ENCODE assay signal across 8 cellular contexts in genomic region chr12:108768591-108769500, GRCh38. TPM values are rescaled to one million over a fixed set of nuclear protein-coding genes. Genes with fewer than 3 reads are reported as not detected.
A peak's percentile ranks its signal among the peaks of the same experiment; 100 is the strongest.
DNase-seq lines count a peak whose midpoint lies in the region; ATAC-seq and TF ChIP-seq lines count a peak whose summit lies in the region.

No MANE protein-coding gene starts in this region.

- in situ Hi-C loops in Panc1 (cut with HindIII; ENCODE audit: low pct_unique_long_range_greater_than_20kb, low sequenced_read_pairs): no loop called here

- H3K36me3 ChIP-seq in A673 (ENCODE audit: insufficient read depth, low read length, poor library complexity, severe bottlenecking) (no peaks in the 10 kb centered on the region), Panc1 (ENCODE audit: control insufficient read depth, insufficient read depth, low read length) (no peaks in the 10 kb centered on the region)

- CTCF ChIA-PET in A673 (lab: Charles Lee): no interaction called here
- CTCF ChIA-PET in Panc1 (lab: Charles Lee): interaction anchor here (0.6 to 0.7 kb wide), 2 partner anchors 21 to 102 kb away, joined by 3 to 4 read pairs; no protein-coding TSS in a partner anchor

- H3K27me3 ChIP-seq in A673 (replicated peaks; ENCODE audit: insufficient read depth, low read depth, low read length, poor library complexity) (no peaks in the 10 kb centered on the region), Panc1 (ENCODE audit: control insufficient read depth, insufficient read depth, low read length) (no peaks in the 10 kb centered on the region)

- no peaks in the 10 kb centered on the region for H3K9me3 Mint-ChIP-seq in neural crest cell

- peaks cover 12% of the 10 kb centered on the region for H3K27me3 Mint-ChIP-seq in neural crest cell (ENCODE audit: low read depth)

- H3K4me1 ChIP-seq in A673 (ENCODE audit: insufficient read depth, low read length, poor library complexity, severe bottlenecking) (peaks cover 5% of the 10 kb centered on the region), Panc1 (ENCODE audit: control insufficient read depth, insufficient read depth, low read length) (peaks cover 6% of the 10 kb centered on the region)

- no peak for TF ChIP-seq CTCF in A673 (conservative IDR thresholded peaks at IDR 0.05; ENCODE audit: low read depth, low read length)
- TF ChIP-seq CTCF in Panc1 (IDR thresholded peaks at IDR 0.05): no peak; the same call in 1 of the 2 replicates
- TF ChIP-seq CTCF in epithelial cell of proximal tubule (conservative IDR thresholded peaks at IDR 0.05; ENCODE audit: low read depth, low read length): no peak
- no peak for TF ChIP-seq CTCF in neural crest cell (conservative IDR thresholded peaks at IDR 0.05)

- H3K4me3 ChIP-seq in A673 (ENCODE audit: low read depth, low read length, poor library complexity, severe bottlenecking) (peak overlapping the region; percentile 20), Panc1 (ENCODE audit: low read depth in 2 of 2, low read length in 2 of 2) (peak overlapping the region; percentile 16 to 37), epithelial cell of proximal tubule (ENCODE audit: low read depth, low read length) (peak overlapping the region; percentile 55)

- H3K27ac ChIP-seq in A673 (ENCODE audit: low read depth, low read length, poor library complexity, severe bottlenecking): no peak overlapping the region
- H3K27ac ChIP-seq in Panc1 (ENCODE audit: low read length): no peak overlapping the region

- BruUV-seq in A673 (replicated peaks; lab: Mats Ljungman, UMichigan) (no TSS peak), Panc1 (replicated peaks; lab: Mats Ljungman, UMichigan) (no TSS peak)

- peaks cover 11% of the 10 kb centered on the region for H3K4me1 Mint-ChIP-seq in neural crest cell

- H3K36me3 Mint-ChIP-seq in neural crest cell (ENCODE audit: low read depth): no peaks in the 10 kb centered on the region

- ATAC-seq in GM21360 (IDR thresholded peaks at IDR 0.05; ENCODE audit: unreplicated experiment) (peak; percentile 49), Panc1 (peak; percentile 60), HG02840 (IDR thresholded peaks at IDR 0.05; ENCODE audit: low FRiP score, unreplicated experiment) (no peak)

- H3K27ac Mint-ChIP-seq in neural crest cell (ENCODE audit: unreplicated experiment): no peak overlapping the region

- intact Hi-C loops in A673 (cut with micrococcal nuclease; ENCODE audit: unreplicated experiment): no loop called here
- intact Hi-C loops in Panc1 (cut with micrococcal nuclease; ENCODE audit: unreplicated experiment): no loop called here

- DNase-seq in A673 (ENCODE audit: low spot score) (peak; percentile 39), Panc1 (ENCODE audit: low read depth, low spot score) (no peak), epithelial cell of proximal tubule (ENCODE audit: low read depth) (no peak), neural crest cell (ENCODE audit: low read depth, low spot score) (peak; percentile 23), T-helper 9 cell (no peak), superior temporal gyrus (ENCODE audit: extremely low spot score) (no peak)

- H3K9me3 ChIP-seq in A673 (ENCODE audit: low read depth, low read length, poor library complexity, severe bottlenecking) (no peaks in the 10 kb centered on the region), Panc1 (ENCODE audit: control insufficient read depth, insufficient read depth, low read depth, low read length) (no peaks in the 10 kb centered on the region)

- POLR2A ChIA-PET in A673 (lab: Charles Lee; ENCODE audit: low non-redundant PET): no interaction called here
- POLR2A ChIA-PET in Panc1 (lab: Charles Lee): no interaction called here

- no peak overlapping the region for H3K4me3 Mint-ChIP-seq in neural crest cell

RNA-seq across cellular contexts. Expression of gene CORO1C, which starts 37.5 kb away (rescaled TPM):
- total RNA-seq in A673 (2021) (206 and 208 TPM in 2 replicates), Panc1 (2021; ENCODE audit: unreplicated experiment) (165 TPM), epithelial cell of proximal tubule (152 and 157 TPM in 2 replicates), neural crest cell (171 and 175 TPM in 2 replicates)
- 86.7 TPM for polyA plus RNA-seq in Panc1 (2012; ENCODE audit: insufficient read length)

Comparison
In these comparisons a context has a peak if more than half of its experiments do, and no peak if none do; other contexts are left out.
1. DNase-seq: peak in A673 (single experiment) and neural crest cell (single experiment); none in Panc1 (single experiment), epithelial cell of proximal tubule (single experiment), T-helper 9 cell (single experiment) and superior temporal gyrus (single experiment).
2. Peak in every context shown above with its lines, with median percentiles within 50 percentile points of each other: H3K4me3 ChIP-seq.